Comparison of ENCODE assay signal across 12 cellular contexts in the genomic region with DNA sequence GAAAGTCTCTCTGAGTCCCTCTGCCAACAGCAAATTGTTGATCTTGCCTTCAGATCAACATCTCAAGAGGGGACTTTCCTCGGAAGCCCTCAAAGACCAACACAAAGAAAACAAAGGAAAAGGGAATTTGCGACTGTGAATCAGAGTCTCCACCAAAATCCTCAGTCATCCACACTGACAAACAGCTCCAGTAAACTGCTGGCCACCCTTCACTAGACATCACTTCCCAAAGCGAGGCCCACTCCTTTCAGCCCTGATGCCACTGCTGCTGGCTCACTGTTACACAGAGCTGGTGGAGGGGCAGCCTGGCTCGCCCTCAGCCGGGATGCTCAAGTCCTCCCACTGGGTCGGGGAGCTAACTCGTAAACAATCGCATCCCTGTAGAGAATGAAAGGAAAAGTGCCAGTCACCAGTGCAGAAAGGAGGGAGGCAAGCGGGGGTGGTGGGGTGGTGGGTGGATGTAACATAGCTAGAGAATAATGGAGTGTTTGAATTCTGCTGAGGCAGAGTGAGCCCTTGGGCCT. TPM values are rescaled to one million over a fixed set of nuclear protein-coding genes. Genes with fewer than 3 reads are reported as not detected.
DNase-seq lines count a peak whose midpoint lies in the region; ATAC-seq lines count a peak whose summit lies in the region.
"Had no signal": no experiment of that assay in that cellular context is flagged by ENCODE, and none has a peak within 500 bp of the region (broad histone marks: within the 10 kb centered on the region; RNA-seq: fewer than 3 reads in every experiment).

No MANE protein-coding gene starts in this region.

- H3K27ac ChIP-seq in angular gyrus (ENCODE audit: low read depth, low read length): peak overlapping the region; percentile 97

- ATAC-seq in esophagus mucosa (no peak), GM21529 (IDR thresholded peaks at IDR 0.05; ENCODE audit: unreplicated experiment) (no peak), HG03520 (IDR thresholded peaks at IDR 0.05; ENCODE audit: unreplicated experiment) (no peak)
- ATAC-seq: GM12878 had no signal

- DNase-seq in C1 segment of cervical spinal cord (lab: John Stamatoyannopoulos, UW): peak in 12 of 14 donors; percentile 55 to 94 (median 73)
- peak; percentile 31 for DNase-seq in hepatic stellate cell (ENCODE audit: low spot score)
- peak; percentile 97 for DNase-seq in pons (ENCODE audit: low spot score)
- DNase-seq in UCSD-AML1 (lab: John Stamatoyannopoulos, UW; ENCODE audit: unreplicated experiment): no peak
- DNase-seq: BE2C, glutamatergic neuron, NCI-H1694 had no signal

RNA-seq across cellular contexts. Expression of a gene that starts 1.3 kb away (rescaled TPM):
- total RNA-seq in esophagus mucosa: 0.88 TPM
- total RNA-seq: GM12878 had no signal
